ENCODE assay signal across 1 cellular context in the genomic region with DNA sequence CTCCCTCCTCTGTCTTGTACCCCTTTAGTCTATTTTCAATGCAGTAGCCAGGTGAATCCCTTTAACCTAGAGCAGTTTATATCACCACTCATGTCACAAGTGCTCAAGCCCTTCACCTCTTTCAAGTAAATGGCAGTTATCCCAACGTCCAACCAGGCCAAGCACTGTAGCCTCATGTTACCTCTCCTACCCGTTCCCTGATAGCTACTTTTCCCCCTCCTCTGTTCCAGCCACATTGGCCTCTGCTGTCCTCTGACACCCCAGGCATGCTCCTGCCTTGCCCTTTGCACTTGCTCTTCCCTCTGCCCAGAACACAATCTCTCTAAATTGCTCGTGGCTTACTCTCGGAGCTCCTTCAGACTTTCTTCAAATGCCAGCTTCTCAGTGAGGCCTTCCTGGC.
TF ChIP-seq lines count a peak whose summit lies in the region.

No MANE protein-coding gene starts in this region.

TF ChIP-seq in HepG2, 621 proteins besides CTCF, POLR2A, EP300 and RAD21:
- TF ChIP-seq PHF8 (CRISPR knock-in tag; IDR thresholded peaks at IDR 0.05) (no peak), SMARCC2 (IDR thresholded peaks at IDR 0.05) (no peak), LRRFIP1 (CRISPR knock-in tag; conservative IDR thresholded peaks at IDR 0.05) (no peak), GTF2F1 (IDR thresholded peaks at IDR 0.05; ENCODE audit: low read length) (no peak), KDM2A (CRISPR knock-in tag; IDR thresholded peaks at IDR 0.05; ENCODE audit: borderline replicate concordance, low read depth) (no peak), ZNF670 (CRISPR knock-in tag; IDR thresholded peaks at IDR 0.05; ENCODE audit: borderline replicate concordance) (no peak), REXO4 (CRISPR knock-in tag; IDR thresholded peaks at IDR 0.05; ENCODE audit: borderline replicate concordance) (no peak), ZNF563 (CRISPR knock-in tag; IDR thresholded peaks at IDR 0.05) (no peak), ZFP36L1 (CRISPR knock-in tag; IDR thresholded peaks at IDR 0.05) (no peak), GABPA (IDR thresholded peaks at IDR 0.05; ENCODE audit: low read depth, low read length) (no peak), GABPA (CRISPR knock-in tag; IDR thresholded peaks at IDR 0.05; ENCODE audit: low read depth) (no peak), TIGD3 (CRISPR knock-in tag; IDR thresholded peaks at IDR 0.05; ENCODE audit: borderline replicate concordance) (no peak)
- TF ChIP-seq, protein P1, sequence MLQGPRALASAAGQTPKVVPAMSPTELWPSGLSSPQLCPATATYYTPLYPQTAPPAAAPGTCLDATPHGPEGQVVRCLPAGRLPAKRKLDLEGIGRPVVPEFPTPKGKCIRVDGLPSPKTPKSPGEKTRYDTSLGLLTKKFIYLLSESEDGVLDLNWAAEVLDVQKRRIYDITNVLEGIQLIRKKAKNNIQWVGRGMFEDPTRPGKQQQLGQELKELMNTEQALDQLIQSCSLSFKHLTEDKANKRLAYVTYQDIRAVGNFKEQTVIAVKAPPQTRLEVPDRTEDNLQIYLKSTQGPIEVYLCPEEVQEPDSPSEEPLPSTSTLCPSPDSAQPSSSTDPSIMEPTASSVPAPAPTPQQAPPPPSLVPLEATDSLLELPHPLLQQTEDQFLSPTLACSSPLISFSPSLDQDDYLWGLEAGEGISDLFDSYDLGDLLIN (CRISPR knock-in tag; IDR thresholded peaks at IDR 0.05; ENCODE audit: borderline replicate concordance), result no peak
- TF ChIP-seq, protein P2, sequence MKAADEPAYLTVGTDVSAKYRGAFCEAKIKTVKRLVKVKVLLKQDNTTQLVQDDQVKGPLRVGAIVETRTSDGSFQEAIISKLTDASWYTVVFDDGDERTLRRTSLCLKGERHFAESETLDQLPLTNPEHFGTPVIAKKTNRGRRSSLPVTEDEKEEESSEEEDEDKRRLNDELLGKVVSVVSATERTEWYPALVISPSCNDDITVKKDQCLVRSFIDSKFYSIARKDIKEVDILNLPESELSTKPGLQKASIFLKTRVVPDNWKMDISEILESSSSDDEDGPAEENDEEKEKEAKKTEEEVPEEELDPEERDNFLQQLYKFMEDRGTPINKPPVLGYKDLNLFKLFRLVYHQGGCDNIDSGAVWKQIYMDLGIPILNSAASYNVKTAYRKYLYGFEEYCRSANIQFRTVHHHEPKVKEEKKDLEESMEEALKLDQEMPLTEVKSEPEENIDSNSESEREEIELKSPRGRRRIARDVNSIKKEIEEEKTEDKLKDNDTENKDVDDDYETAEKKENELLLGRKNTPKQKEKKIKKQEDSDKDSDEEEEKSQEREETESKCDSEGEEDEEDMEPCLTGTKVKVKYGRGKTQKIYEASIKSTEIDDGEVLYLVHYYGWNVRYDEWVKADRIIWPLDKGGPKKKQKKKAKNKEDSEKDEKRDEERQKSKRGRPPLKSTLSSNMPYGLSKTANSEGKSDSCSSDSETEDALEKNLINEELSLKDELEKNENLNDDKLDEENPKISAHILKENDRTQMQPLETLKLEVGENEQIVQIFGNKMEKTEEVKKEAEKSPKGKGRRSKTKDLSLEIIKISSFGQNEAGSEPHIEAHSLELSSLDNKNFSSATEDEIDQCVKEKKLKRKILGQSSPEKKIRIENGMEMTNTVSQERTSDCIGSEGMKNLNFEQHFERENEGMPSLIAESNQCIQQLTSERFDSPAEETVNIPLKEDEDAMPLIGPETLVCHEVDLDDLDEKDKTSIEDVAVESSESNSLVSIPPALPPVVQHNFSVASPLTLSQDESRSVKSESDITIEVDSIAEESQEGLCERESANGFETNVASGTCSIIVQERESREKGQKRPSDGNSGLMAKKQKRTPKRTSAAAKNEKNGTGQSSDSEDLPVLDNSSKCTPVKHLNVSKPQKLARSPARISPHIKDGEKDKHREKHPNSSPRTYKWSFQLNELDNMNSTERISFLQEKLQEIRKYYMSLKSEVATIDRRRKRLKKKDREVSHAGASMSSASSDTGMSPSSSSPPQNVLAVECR (CRISPR knock-in tag; IDR thresholded peaks at IDR 0.05; ENCODE audit: borderline replicate concordance), result no peak
